ENCODE assay signal across 9 cellular contexts in genomic region chr13:44879452-44880058, GRCh38.
DNase-seq lines count a peak whose midpoint lies in the region; ATAC-seq and TF ChIP-seq lines count a peak whose summit lies in the region.
"Had no signal": no experiment of that assay in that cellular context is flagged by ENCODE, and none has a peak within 500 bp of the region (broad histone marks: within the 10 kb centered on the region; RNA-seq: fewer than 3 reads in every experiment).

No MANE protein-coding gene starts in this region.

- peaks cover 2% of the 10 kb centered on the region for H3K36me3 Mint-ChIP-seq in T-helper 17 cell (ENCODE audit: low read depth)

- H3K4me1 ChIP-seq in stomach = no peaks in the 10 kb centered on the region

- peaks cover 0 to 8% (median 2%) of the 10 kb centered on the region in 4 donors for H3K9me3 ChIP-seq in stomach
- no peaks in the 10 kb centered on the region for H3K9me3 ChIP-seq in T-helper 17 cell (ENCODE audit: control insufficient read depth, low read length, poor library complexity, severe bottlenecking)

- DNase-seq in AG20443 (ENCODE audit: low spot score) (peak; percentile 57), GM19240 (ENCODE audit: insufficient read length, low spot score) (peak; percentile 24), germinal center (ENCODE audit: low spot score) (peak; percentile 11), stomach (no peak), inferior parietal cortex (ENCODE audit: extremely low spot score) (no peak), T-helper 17 cell (no peak)

- TF ChIP-seq EP300 in stomach (IDR thresholded peaks at IDR 0.05) = no peak

- no peaks in the 10 kb centered on the region for H3K27me3 ChIP-seq in stomach

- no peak overlapping the region for H3K27ac Mint-ChIP-seq in T-helper 17 cell
- H3K27ac Mint-ChIP-seq: stimulated activated naive CD8-positive, alpha-beta T cell treated with anti-CD3 and anti-CD28 coated beads, Interleukin-15, Interleukin-2, amounts not matched to agents 100 ng/mL and 50 ng/mL, for 24 hours had no signal

- TF ChIP-seq POLR2A in stomach (IDR thresholded peaks at IDR 0.05) = no peak

- ATAC-seq in SK-N-SH treated with all-trans-retinoic acid at 6 μM for 48 hours (peak; percentile 59), HG03280 (IDR thresholded peaks at IDR 0.05; ENCODE audit: unreplicated experiment) (no peak), T-helper 17 cell (no peak)

- no peak overlapping the region for H3K4me3 Mint-ChIP-seq in T-helper 17 cell
- H3K4me3 Mint-ChIP-seq: stimulated activated naive CD8-positive, alpha-beta T cell treated with anti-CD3 and anti-CD28 coated beads, Interleukin-15, Interleukin-2, amounts not matched to agents 100 ng/mL and 50 ng/mL, for 24 hours had no signal

- peak in 3 of 7 experiments; percentile 9 to 42 (median 35) for TF ChIP-seq CTCF in stomach (IDR thresholded peaks at IDR 0.05)

- no peaks in the 10 kb centered on the region for H3K4me1 Mint-ChIP-seq in T-helper 17 cell

- intact Hi-C loops in stomach (cut with DNase I; ENCODE audit: low total_unique reads) = no loop called here

- H3K36me3 ChIP-seq in stomach = no peaks in the 10 kb centered on the region

- H3K27me3 Mint-ChIP-seq in T-helper 17 cell = peaks cover 11% of the 10 kb centered on the region

- H3K4me3 ChIP-seq in stomach = no peak overlapping the region

- 88 to 91% (median 90%) methylated on average over 5 of the region's 5 CpGs for WGBS in stomach, 5 donors

- H3K27ac ChIP-seq in stomach = no peak overlapping the region

TF ChIP-seq in SK-N-SH treated with all-trans-retinoic acid at 6 μM for 48 hours, 23 proteins besides CTCF, POLR2A, EP300 and RAD21:
- no peak for TF ChIP-seq OSR1 (CRISPR knock-in tag; IDR thresholded peaks at IDR 0.05)
- no peak for TF ChIP-seq ZFP30 (CRISPR knock-in tag; IDR thresholded peaks at IDR 0.05)
- no peak for TF ChIP-seq CSRNP3 (CRISPR knock-in tag; IDR thresholded peaks at IDR 0.05)
- TF ChIP-seq PPARA (CRISPR knock-in tag; IDR thresholded peaks at IDR 0.05; ENCODE audit: borderline replicate concordance) = no peak
- no peak for TF ChIP-seq GLIS3 (CRISPR knock-in tag; IDR thresholded peaks at IDR 0.05)
- no peak for TF ChIP-seq POU6F1 (CRISPR knock-in tag; IDR thresholded peaks at IDR 0.05; ENCODE audit: borderline replicate concordance, low read depth)

Comparison
In these comparisons a context has a peak if more than half of its experiments do, and no peak if none do; other contexts are left out.
1. DNase-seq: peak in AG20443 (single experiment), GM19240 (single experiment) and germinal center (single experiment); none in stomach (single experiment), inferior parietal cortex (single experiment) and T-helper 17 cell (0 of 3).